ENCODE assay signal across 18 cellular contexts in genomic region chr14:65044596-65044959, GRCh38. TPM values are rescaled to one million over a fixed set of nuclear protein-coding genes. Genes with fewer than 3 reads are reported as not detected.
DNase-seq lines count a peak whose midpoint lies in the region; ATAC-seq and TF ChIP-seq lines count a peak whose summit lies in the region.
"Had no signal": no experiment of that assay in that cellular context is flagged by ENCODE, and none has a peak within 500 bp of the region (broad histone marks: within the 10 kb centered on the region; RNA-seq: fewer than 3 reads in every experiment).

No MANE protein-coding gene starts in this region.

- H3K27ac Mint-ChIP-seq in natural killer cell, result no peak overlapping the region
- H3K27ac Mint-ChIP-seq: CD4-positive, alpha-beta T cell; nephron; WTC11 had no signal

- H3K27ac ChIP-seq in brain microvascular endothelial cell, result no peak overlapping the region
- H3K27ac ChIP-seq: suprapubic skin had no signal

- peak; percentile 21 for DNase-seq in H7
- DNase-seq in NOMO-1 (lab: John Stamatoyannopoulos, UW; ENCODE audit: unreplicated experiment in 2 of 2), result peak; percentile 92 to 93
- peak; percentile 19 for DNase-seq in fibroblast of villous mesenchyme (ENCODE audit: low read depth)
- no peak for DNase-seq in natural killer cell
- no peak for DNase-seq in brain microvascular endothelial cell
- DNase-seq in DMS 273 (lab: John Stamatoyannopoulos, UW; ENCODE audit: unreplicated experiment), result no peak
- DNase-seq: activated T-cell treated with anti-CD3 and anti-CD28 coated beads, Interleukin-2, amount 50 U/mL, for 1 hour; CD4-positive, alpha-beta T cell; effector CD4-positive, alpha-beta T cell; NCI-H1694; NCI-H748 treated with DMSO at 0.1 percent for 48 hours; SHP77 treated with DMSO at 0.1 percent for 48 hours had no signal

- H3K4me3 ChIP-seq in H7 (ENCODE audit: insufficient read depth, low read depth, low read length) (no peak overlapping the region), fibroblast of villous mesenchyme (ENCODE audit: low read depth, low read length) (no peak overlapping the region), brain microvascular endothelial cell (ENCODE audit: low read depth, low read length) (no peak overlapping the region)
- H3K4me3 ChIP-seq: HAP-1, suprapubic skin had no signal

- H3K27me3 Mint-ChIP-seq in natural killer cell (ENCODE audit: low read depth in 2 of 2), result no peaks in the 10 kb centered on the region
- H3K27me3 Mint-ChIP-seq: CD4-positive, alpha-beta T cell had no signal

- H3K36me3 Mint-ChIP-seq in natural killer cell, result peaks cover 8% of the 10 kb centered on the region

- intact Hi-C loops in natural killer cell (cut with micrococcal nuclease), result no loop called here

- ATAC-seq in natural killer cell, result peak; percentile 54 to 85 (median 84)
- ATAC-seq in HG02973 (IDR thresholded peaks at IDR 0.05; ENCODE audit: unreplicated experiment), result no peak
- no peak for ATAC-seq in GM21447 (IDR thresholded peaks at IDR 0.05; ENCODE audit: unreplicated experiment)
- ATAC-seq: WTC11 had no signal

- H3K9me3 Mint-ChIP-seq in natural killer cell, result no peaks in the 10 kb centered on the region
- H3K9me3 Mint-ChIP-seq: CD4-positive, alpha-beta T cell; nephron; WTC11 had no signal

- H3K27me3 ChIP-seq in H7 (ENCODE audit: control insufficient read depth, insufficient read depth, low read length), result no peaks in the 10 kb centered on the region
- no peaks in the 10 kb centered on the region for H3K27me3 ChIP-seq in brain microvascular endothelial cell (replicated peaks)
- H3K27me3 ChIP-seq: suprapubic skin had no signal

- peaks cover 2% of the 10 kb centered on the region for H3K36me3 ChIP-seq in H7 (replicated peaks; ENCODE audit: control insufficient read depth, insufficient read depth, low read length)
- H3K36me3 ChIP-seq in brain microvascular endothelial cell (replicated peaks), result peaks cover 16% of the 10 kb centered on the region

- no peak overlapping the region for H3K4me3 Mint-ChIP-seq in natural killer cell
- H3K4me3 Mint-ChIP-seq: CD4-positive, alpha-beta T cell; nephron; WTC11 had no signal

- no peak for TF ChIP-seq CTCF in fibroblast of villous mesenchyme (IDR thresholded peaks at IDR 0.05; ENCODE audit: insufficient read depth, low read depth, low read length)
- no peak for TF ChIP-seq CTCF in natural killer cell (IDR thresholded peaks at IDR 0.05)
- TF ChIP-seq CTCF in brain microvascular endothelial cell (IDR thresholded peaks at IDR 0.05; ENCODE audit: low read depth, low read length, missing control alignments), result no peak

- H3K4me1 Mint-ChIP-seq in natural killer cell, result peaks cover 22 to 26% of the 10 kb centered on the region in 2 donors

- in situ Hi-C loops in brain microvascular endothelial cell (cut with HindIII; ENCODE audit: low pct_ligation_motif_present, low sequenced_read_pairs), result no loop called here

RNA-seq across cellular contexts. Expression of gene MAX, which starts 57.7 kb away (rescaled TPM):
- 20.3 and 21.6 TPM in 2 replicates for total RNA-seq in H7 (2014; rRNA removed; shearing (Covaris generic))
- 53.5 and 57.9 TPM in 2 replicates for total RNA-seq in fibroblast of villous mesenchyme
- total RNA-seq in natural killer cell, result 100 to 1,000 TPM; 162 to 208 (median 191) TPM

RNA-seq across cellular contexts. Expression of gene FNTB, which starts 57.9 kb away (rescaled TPM):
- 10.5 and 11.4 TPM in 2 replicates for total RNA-seq in H7 (2014; rRNA removed; shearing (Covaris generic))
- total RNA-seq in fibroblast of villous mesenchyme (11.6 and 12.1 TPM in 2 replicates), natural killer cell (1 to 10 TPM; 4.0 to 8.7 (median 8.4) TPM)

Comparison
In these comparisons a context has a peak if more than half of its experiments do, and no peak if none do; other contexts are left out.
1. DNase-seq: peak in H7 (single experiment), NOMO-1 (2 of 2) and fibroblast of villous mesenchyme (single experiment); none in natural killer cell (single experiment), brain microvascular endothelial cell (single experiment) and DMS 273 (single experiment).
2. ATAC-seq: peak in natural killer cell (3 of 3); none in HG02973 (single experiment) and GM21447 (single experiment).